ENCODE assay signal across 13 cellular contexts in the genomic region with DNA sequence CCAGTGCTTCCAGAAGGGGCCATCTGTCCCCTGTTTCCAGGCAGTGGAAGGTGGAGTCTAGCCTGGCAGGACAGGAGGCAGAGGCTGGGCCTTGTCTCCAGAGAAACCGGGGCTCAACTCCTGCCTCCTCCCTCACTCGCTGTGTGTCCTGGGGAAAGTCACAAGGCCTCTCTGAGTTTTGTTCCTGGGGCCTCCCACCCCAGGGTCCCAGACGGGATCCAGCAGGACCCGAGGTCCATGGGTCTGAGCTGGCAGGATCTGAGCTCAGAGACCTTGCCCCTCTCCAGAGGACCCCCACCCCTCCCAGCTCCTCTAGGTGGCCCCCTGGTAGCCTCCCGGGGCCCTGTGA.
DNase-seq lines count a peak whose midpoint lies in the region; TF ChIP-seq lines count a peak whose summit lies in the region.
"Had no signal": no experiment of that assay in that cellular context is flagged by ENCODE, and none has a peak within 500 bp of the region (broad histone marks: within the 10 kb centered on the region; RNA-seq: fewer than 3 reads in every experiment).

No MANE protein-coding gene starts in this region.

- H3K27ac Mint-ChIP-seq in brain = peak overlapping the region in 4 of 5 experiments; percentile 33 to 92 (median 83)
- no peak overlapping the region for H3K27ac Mint-ChIP-seq in activated CD4-positive, alpha-beta T cell treated with anti-CD3 and anti-CD28 coated beads, Interleukin-2, amount 10 ng/mL, durations not matched to agents 24 days and 14 days
- H3K27ac Mint-ChIP-seq: mesothelial cell of epicardium had no signal

- intact Hi-C loops in activated CD4-positive, alpha-beta T cell treated with anti-CD3 and anti-CD28 coated beads, Interleukin-2, amount 10 ng/mL, durations not matched to agents 24 days and 14 days (cut with micrococcal nuclease) = no loop called here

- H3K9ac ChIP-seq in NT2/D1 (ENCODE audit: insufficient read length, low read depth) = peak overlapping the region; percentile 6

- peaks cover 8% of the 10 kb centered on the region for H3K27me3 Mint-ChIP-seq in brain
- H3K27me3 Mint-ChIP-seq in activated CD4-positive, alpha-beta T cell treated with anti-CD3 and anti-CD28 coated beads, Interleukin-2, amount 10 ng/mL, durations not matched to agents 24 days and 14 days = peaks cover 2% of the 10 kb centered on the region

- H3K27ac ChIP-seq in right atrium auricular region (peak overlapping the region; percentile 54 to 69), temporal lobe (ENCODE audit: low read depth, low read length) (peak overlapping the region; percentile 51)
- H3K27ac ChIP-seq: Peyer's patch had no signal

- peaks cover 0 to 4% (median 0%) of the 10 kb centered on the region in 5 experiments for H3K9me3 Mint-ChIP-seq in brain
- H3K9me3 Mint-ChIP-seq in activated CD4-positive, alpha-beta T cell treated with anti-CD3 and anti-CD28 coated beads, Interleukin-2, amount 10 ng/mL, durations not matched to agents 24 days and 14 days = no peaks in the 10 kb centered on the region
- H3K9me3 Mint-ChIP-seq: activated T-helper 1 cell treated with anti-CD3 and anti-CD28 coated beads, Interleukin-12 subunit alpha, Interleukin-12 subunit beta, Interleukin-2, Interleukin-4 antibody, amounts not matched to agents 30 ng/mL and 10 ng/mL and 1 ng/mL, durations not matched to agents 14 hours and 24 hours and 36 hours; mesothelial cell of epicardium had no signal

- TF ChIP-seq CTCF in brain (conservative IDR thresholded peaks at IDR 0.05) = no peak
- TF ChIP-seq CTCF in right atrium auricular region (IDR thresholded peaks at IDR 0.05) = no peak

- peak overlapping the region in 1 of 5 experiments; percentile 50 for H3K4me3 Mint-ChIP-seq in brain
- no peak overlapping the region for H3K4me3 Mint-ChIP-seq in activated CD4-positive, alpha-beta T cell treated with anti-CD3 and anti-CD28 coated beads, Interleukin-2, amount 10 ng/mL, durations not matched to agents 24 days and 14 days
- H3K4me3 Mint-ChIP-seq: activated CD8-positive, alpha-beta T cell treated with anti-CD3 and anti-CD28 coated beads, Interleukin-2, amount 10 ng/mL, durations not matched to agents 7 days and 5 days; activated T-helper 1 cell treated with anti-CD3 and anti-CD28 coated beads, Interleukin-12 subunit alpha, Interleukin-12 subunit beta, Interleukin-2, Interleukin-4 antibody, amounts not matched to agents 30 ng/mL and 10 ng/mL and 1 ng/mL, durations not matched to agents 14 hours and 24 hours and 36 hours; mesothelial cell of epicardium had no signal

- no peaks in the 10 kb centered on the region for H3K9me3 ChIP-seq in NT2/D1 (ENCODE audit: insufficient read depth, low read length)
- no peaks in the 10 kb centered on the region for H3K9me3 ChIP-seq in right atrium auricular region
- H3K9me3 ChIP-seq: Peyer's patch, sigmoid colon had no signal

- DNase-seq in NT2/D1 (ENCODE audit: low read depth, low spot score) (no peak), right atrium auricular region (ENCODE audit: low spot score) (no peak), AG20443 (ENCODE audit: low spot score) (no peak), OCI-M2 (lab: John Stamatoyannopoulos, UW; ENCODE audit: unreplicated experiment) (no peak)
- no peak for DNase-seq in activated CD4-positive, alpha-beta T cell treated with anti-CD3 and anti-CD28 coated beads, Interleukin-2, amount 10 ng/mL, durations not matched to agents 24 days and 14 days
- DNase-seq: cortex of kidney had no signal

- H3K27me3 ChIP-seq in NT2/D1 (ENCODE audit: insufficient read depth, insufficient read length) (peaks cover 3% of the 10 kb centered on the region), right atrium auricular region (no peaks in the 10 kb centered on the region)
- H3K27me3 ChIP-seq: Peyer's patch, sigmoid colon had no signal

- H3K36me3 ChIP-seq in NT2/D1 (ENCODE audit: insufficient read depth, insufficient read length, low read length) (no peaks in the 10 kb centered on the region), right atrium auricular region (no peaks in the 10 kb centered on the region)
- H3K36me3 ChIP-seq: Peyer's patch, sigmoid colon had no signal

- H3K4me3 ChIP-seq in NT2/D1 (ENCODE audit: insufficient read length, low read depth) = no peak overlapping the region
- no peak overlapping the region for H3K4me3 ChIP-seq in right atrium auricular region
- H3K4me3 ChIP-seq: Peyer's patch had no signal

- peaks cover 78% of the 10 kb centered on the region for H3K4me1 Mint-ChIP-seq in brain
- H3K4me1 Mint-ChIP-seq in activated CD4-positive, alpha-beta T cell treated with anti-CD3 and anti-CD28 coated beads, Interleukin-2, amount 10 ng/mL, durations not matched to agents 24 days and 14 days = peaks cover 20% of the 10 kb centered on the region

- H3K4me1 ChIP-seq in NT2/D1 (ENCODE audit: insufficient read depth, insufficient read length) (peaks cover 40% of the 10 kb centered on the region), right atrium auricular region (peaks cover 0 to 43% of the 10 kb centered on the region in 2 donors)

- H3K36me3 Mint-ChIP-seq in brain = no peaks in the 10 kb centered on the region
- no peaks in the 10 kb centered on the region for H3K36me3 Mint-ChIP-seq in activated CD4-positive, alpha-beta T cell treated with anti-CD3 and anti-CD28 coated beads, Interleukin-2, amount 10 ng/mL, durations not matched to agents 24 days and 14 days (ENCODE audit: low read depth)
- H3K36me3 Mint-ChIP-seq: mesothelial cell of epicardium had no signal
